In the genomic region with DNA sequence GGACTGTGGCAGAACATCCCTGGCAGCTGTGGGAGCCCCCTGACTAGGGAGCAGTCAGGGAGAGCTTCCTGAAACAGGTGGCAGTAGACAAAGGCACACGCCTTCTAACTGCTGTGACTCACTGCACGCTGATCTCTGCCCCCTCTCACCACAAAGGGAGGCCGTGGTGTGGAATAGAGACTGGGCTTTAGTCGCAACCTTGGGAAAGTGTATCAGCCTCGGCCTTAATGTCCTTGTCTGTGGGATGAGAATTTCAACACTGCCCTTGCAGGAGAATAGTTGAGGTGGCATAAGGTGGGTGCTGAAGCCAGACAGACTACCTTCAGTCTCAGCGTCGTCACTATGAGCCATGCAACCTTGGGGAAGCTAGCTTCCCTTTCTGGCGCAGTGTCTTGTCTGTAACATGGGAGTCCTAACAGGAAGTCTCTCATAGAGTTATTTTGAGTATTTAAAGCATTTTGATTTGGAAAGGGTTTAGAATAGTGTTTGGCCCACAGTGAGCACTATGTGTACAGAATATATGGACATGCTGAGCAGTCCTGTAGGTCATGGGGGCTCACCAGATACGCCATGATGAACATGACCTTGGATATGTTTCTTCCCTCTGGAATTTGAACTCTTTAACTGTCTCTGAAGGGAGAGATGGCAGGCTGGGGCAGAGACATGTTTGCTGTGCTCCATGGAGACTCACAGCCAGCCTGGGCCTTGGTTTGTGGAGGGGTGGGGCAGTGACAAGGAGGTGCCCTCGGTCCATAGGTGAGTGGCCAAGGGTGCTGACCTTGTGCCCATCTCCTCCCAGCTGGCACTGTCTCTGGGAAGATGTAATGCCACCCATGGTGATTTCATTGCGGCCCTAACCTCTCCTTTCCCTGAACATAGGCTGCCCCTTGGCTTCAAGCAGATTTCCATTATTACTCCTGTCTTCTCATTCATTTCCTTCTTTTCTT, we compare ENCODE assay signal across 1 cellular context.
TF ChIP-seq lines count a peak whose summit lies in the region.

No MANE protein-coding gene starts in this region.

TF ChIP-seq in HCT116, 20 proteins besides CTCF, POLR2A, EP300 and RAD21 (continued from another document):
- no peak for TF ChIP-seq ZBTB33 (IDR thresholded peaks at IDR 0.05; ENCODE audit: extremely low read depth, insufficient replicate concordance, low read length)
